25 cellular contexts compared by ENCODE assay signal in genomic region chr11:87316491-87316890, GRCh38.
"Had no signal": no experiment of that assay in that cellular context is flagged by ENCODE, and none has a peak within 500 bp of the region (broad histone marks: within the 10 kb centered on the region; RNA-seq: fewer than 3 reads in every experiment).

No MANE protein-coding gene starts in this region.

- DNase-seq: IMR-90; NCI-H1092; NCI-H1105 treated with DMSO at 0.1 percent for 48 hours; NCI-H1417 treated with DMSO at 0.1 percent for 48 hours; NCI-H146; NCI-H187; NCI-H2029; NCI-H2081 treated with DMSO at 0.1 percent for 48 hours; NCI-H2171; NCI-H226; NCI-H446; NCI-H510A; NCI-H524 treated with DMSO at 0.1 percent for 48 hours; NCI-H774; NK-92 treated with Interleukin-12 subunit alpha and Interleukin-12 subunit beta, amount 100 ng/mL, for 24 hours; OCI-M1; Peyer's patch; Right ventricle myocardium superior; SK-N-SH; SW 1271; T-cell had no signal

- ATAC-seq: HepG2, T-cell had no signal

- H3K4me3 Mint-ChIP-seq: T-cell; T-helper 1 cell treated with Interleukin-12 subunit alpha and Interleukin-12 subunit beta and Interleukin-4 antibody, amounts not matched to agents 30 μg/mL and 1 μg/mL, for 36 hours had no signal

- H3K4me3 ChIP-seq: PC-9, Peyer's patch had no signal

- H3K27ac ChIP-seq: KMS-11, PC-9, Peyer's patch had no signal

- H3K9me3 ChIP-seq: Peyer's patch, SK-N-SH had no signal

- H3K27ac Mint-ChIP-seq: T-cell; T-helper 1 cell treated with Interleukin-12 subunit alpha and Interleukin-12 subunit beta and Interleukin-4 antibody, amounts not matched to agents 30 μg/mL and 1 μg/mL, for 36 hours had no signal

- H3K27me3 Mint-ChIP-seq: T-cell had no signal

- H3K4me2 ChIP-seq: KMS-11, PC-9, SK-N-SH had no signal

- H2AFZ ChIP-seq: PC-9 had no signal

- H3K4me1 Mint-ChIP-seq: T-cell had no signal

- H3K4me1 ChIP-seq: Peyer's patch had no signal

- FAIRE-seq: HepG2 had no signal

- H3K9ac ChIP-seq: KMS-11, SK-N-SH had no signal

- H3K9me3 Mint-ChIP-seq: T-cell; T-helper 1 cell treated with Interleukin-12 subunit alpha and Interleukin-12 subunit beta and Interleukin-4 antibody, amounts not matched to agents 30 μg/mL and 1 μg/mL, for 36 hours had no signal

- H3K9me2 ChIP-seq: SK-N-SH had no signal

- H3K27me3 ChIP-seq: Peyer's patch had no signal
